ENCODE assay signal across 1 cellular context in genomic region chr11:15114501-15115475, GRCh38.
TF ChIP-seq lines count a peak whose summit lies in the region.

A gene with protein sequence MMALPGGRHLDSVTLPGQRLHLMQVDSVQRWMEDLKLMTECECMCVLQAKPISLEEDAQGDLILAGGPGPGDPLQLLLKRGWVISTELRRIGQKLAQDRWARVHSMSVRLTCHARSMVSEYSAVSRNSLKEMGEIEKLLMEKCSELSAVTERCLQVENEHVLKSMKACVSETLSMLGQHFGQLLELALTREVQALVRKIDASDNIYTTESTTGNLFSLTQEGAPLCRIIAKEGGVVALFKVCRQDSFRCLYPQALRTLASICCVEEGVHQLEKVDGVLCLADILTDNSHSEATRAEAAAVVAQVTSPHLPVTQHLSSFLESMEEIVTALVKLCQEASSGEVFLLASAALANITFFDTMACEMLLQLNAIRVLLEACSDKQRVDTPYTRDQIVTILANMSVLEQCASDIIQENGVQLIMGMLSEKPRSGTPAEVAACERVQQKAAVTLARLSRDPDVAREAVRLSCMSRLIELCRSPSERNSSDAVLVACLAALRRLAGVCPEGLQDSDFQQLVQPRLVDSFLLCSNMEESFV (plus strand): TSS chr11:15114923. CDS start chr11:15149175, 34,252 bp downstream.

TF ChIP-seq in HepG2, 621 proteins besides CTCF, POLR2A, EP300 and RAD21 (continued from another document):
- TF ChIP-seq ZUFSP (CRISPR knock-in tag; IDR thresholded peaks at IDR 0.05; ENCODE audit: borderline replicate concordance): no peak
- TF ChIP-seq, protein P1, sequence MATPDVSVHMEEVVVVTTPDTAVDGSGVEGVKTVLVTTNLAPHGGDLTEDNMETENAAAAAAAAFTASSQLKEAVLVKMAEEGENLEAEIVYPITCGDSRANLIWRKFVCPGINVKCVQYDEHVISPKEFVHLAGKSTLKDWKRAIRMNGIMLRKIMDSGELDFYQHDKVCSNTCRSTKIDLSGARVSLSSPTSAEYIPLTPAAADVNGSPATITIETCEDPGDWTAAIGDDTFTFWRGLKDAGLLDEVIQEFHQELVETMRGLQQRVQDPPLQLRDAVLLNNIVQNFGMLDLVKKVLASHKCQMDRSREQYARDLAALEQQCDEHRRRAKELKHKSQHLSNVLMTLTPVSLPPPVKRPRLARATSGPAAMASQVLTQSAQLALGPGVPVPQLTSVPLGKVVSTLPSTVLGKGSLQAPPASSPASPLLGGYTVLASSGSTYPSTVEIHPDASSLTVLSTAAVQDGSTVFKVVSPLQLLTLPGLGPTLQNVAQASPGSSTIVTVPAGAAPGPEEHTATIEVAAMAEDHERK (CRISPR knock-in tag; IDR thresholded peaks at IDR 0.05; ENCODE audit: low read depth): no peak
- TF ChIP-seq, protein P2, sequence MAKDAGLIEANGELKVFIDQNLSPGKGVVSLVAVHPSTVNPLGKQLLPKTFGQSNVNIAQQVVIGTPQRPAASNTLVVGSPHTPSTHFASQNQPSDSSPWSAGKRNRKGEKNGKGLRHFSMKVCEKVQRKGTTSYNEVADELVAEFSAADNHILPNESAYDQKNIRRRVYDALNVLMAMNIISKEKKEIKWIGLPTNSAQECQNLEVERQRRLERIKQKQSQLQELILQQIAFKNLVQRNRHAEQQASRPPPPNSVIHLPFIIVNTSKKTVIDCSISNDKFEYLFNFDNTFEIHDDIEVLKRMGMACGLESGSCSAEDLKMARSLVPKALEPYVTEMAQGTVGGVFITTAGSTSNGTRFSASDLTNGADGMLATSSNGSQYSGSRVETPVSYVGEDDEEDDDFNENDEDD (CRISPR knock-in tag; IDR thresholded peaks at IDR 0.05; ENCODE audit: borderline replicate concordance): no peak
- TF ChIP-seq FIP1L1 (IDR thresholded peaks at IDR 0.05; ENCODE audit: borderline replicate concordance, insufficient read depth, low read depth, low read length): no peak
- TF ChIP-seq E2F1 (CRISPR knock-in tag; IDR thresholded peaks at IDR 0.05): no peak
- TF ChIP-seq MEIS2 (CRISPR knock-in tag; IDR thresholded peaks at IDR 0.05): no peak
- TF ChIP-seq, protein P3, sequence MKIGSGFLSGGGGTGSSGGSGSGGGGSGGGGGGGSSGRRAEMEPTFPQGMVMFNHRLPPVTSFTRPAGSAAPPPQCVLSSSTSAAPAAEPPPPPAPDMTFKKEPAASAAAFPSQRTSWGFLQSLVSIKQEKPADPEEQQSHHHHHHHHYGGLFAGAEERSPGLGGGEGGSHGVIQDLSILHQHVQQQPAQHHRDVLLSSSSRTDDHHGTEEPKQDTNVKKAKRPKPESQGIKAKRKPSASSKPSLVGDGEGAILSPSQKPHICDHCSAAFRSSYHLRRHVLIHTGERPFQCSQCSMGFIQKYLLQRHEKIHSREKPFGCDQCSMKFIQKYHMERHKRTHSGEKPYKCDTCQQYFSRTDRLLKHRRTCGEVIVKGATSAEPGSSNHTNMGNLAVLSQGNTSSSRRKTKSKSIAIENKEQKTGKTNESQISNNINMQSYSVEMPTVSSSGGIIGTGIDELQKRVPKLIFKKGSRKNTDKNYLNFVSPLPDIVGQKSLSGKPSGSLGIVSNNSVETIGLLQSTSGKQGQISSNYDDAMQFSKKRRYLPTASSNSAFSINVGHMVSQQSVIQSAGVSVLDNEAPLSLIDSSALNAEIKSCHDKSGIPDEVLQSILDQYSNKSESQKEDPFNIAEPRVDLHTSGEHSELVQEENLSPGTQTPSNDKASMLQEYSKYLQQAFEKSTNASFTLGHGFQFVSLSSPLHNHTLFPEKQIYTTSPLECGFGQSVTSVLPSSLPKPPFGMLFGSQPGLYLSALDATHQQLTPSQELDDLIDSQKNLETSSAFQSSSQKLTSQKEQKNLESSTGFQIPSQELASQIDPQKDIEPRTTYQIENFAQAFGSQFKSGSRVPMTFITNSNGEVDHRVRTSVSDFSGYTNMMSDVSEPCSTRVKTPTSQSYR (CRISPR knock-in tag; IDR thresholded peaks at IDR 0.05; ENCODE audit: borderline replicate concordance): no peak
- TF ChIP-seq ZNF569 (CRISPR knock-in tag; IDR thresholded peaks at IDR 0.05; ENCODE audit: borderline replicate concordance): no peak
